9 cellular contexts compared by ENCODE assay signal in genomic region chr6:149862424-149862738, GRCh38. TPM values are rescaled to one million over a fixed set of nuclear protein-coding genes. Genes with fewer than 3 reads are reported as not detected.
A peak's percentile ranks its signal among the peaks of the same experiment; 100 is the strongest.
DNase-seq lines count a peak whose midpoint lies in the region; ATAC-seq and TF ChIP-seq lines count a peak whose summit lies in the region.
"Not testable (repeated sequence)": the region's sequence is repeated elsewhere in the genome, so short reads cannot be mapped to it uniquely, and the experiment has no call there.
"Had no signal": no experiment of that assay in that cellular context is flagged by ENCODE, and none has a peak within 500 bp of the region (broad histone marks: within the 10 kb centered on the region; RNA-seq: fewer than 3 reads in every experiment).

No MANE protein-coding gene starts in this region.

- H3K27ac Mint-ChIP-seq in CD8-positive, alpha-beta memory T cell; central memory CD8-positive, alpha-beta T cell (ENCODE audit: low read depth): not testable (repeated sequence)
- peak overlapping the region; percentile 75 for H3K27ac Mint-ChIP-seq in activated T-helper 17 cell treated with anti-CD3 and anti-CD28 coated beads, Interleukin-2, amount 50 U/mL, for 72 hours

- H3K36me3 Mint-ChIP-seq in CD8-positive, alpha-beta memory T cell; activated T-helper 17 cell treated with anti-CD3 and anti-CD28 coated beads, Interleukin-2, amount 50 U/mL, for 72 hours (ENCODE audit: low read depth); central memory CD8-positive, alpha-beta T cell (ENCODE audit: insufficient read depth): not testable (repeated sequence)

- POLR2A ChIA-PET in CD8-positive, alpha-beta memory T cell (lab: Charles Lee), result not testable (repeated sequence)
- POLR2A ChIA-PET in Panc1 (lab: Charles Lee), result interaction anchor here (1.0 kb wide), 1 partner anchor 34 kb away, joined by 3 read pairs; no protein-coding TSS in a partner anchor

- H3K27ac ChIP-seq in CD8-positive, alpha-beta memory T cell (ENCODE audit: low read depth, low read length), result not testable (repeated sequence)
- H3K27ac ChIP-seq in Panc1 (ENCODE audit: low read length), result peak overlapping the region; percentile 93
- peak overlapping the region; percentile 86 for H3K27ac ChIP-seq in muscle layer of colon (ENCODE audit: low read depth, low read length)
- H3K27ac ChIP-seq in sigmoid colon, result peak overlapping the region; percentile 90 to 97 (median 94)
- H3K27ac ChIP-seq in upper lobe of left lung, result peak overlapping the region; percentile 89 to 93 (median 90)

- not testable (repeated sequence) for TF ChIP-seq CTCF in Panc1 (IDR thresholded peaks at IDR 0.05); fibroblast of pulmonary artery (IDR thresholded peaks at IDR 0.05; ENCODE audit: low read length, missing control alignments); sigmoid colon (IDR thresholded peaks at IDR 0.05); upper lobe of left lung (IDR thresholded peaks at IDR 0.05)

- H3K4me1 ChIP-seq in CD8-positive, alpha-beta memory T cell (ENCODE audit: insufficient read depth, low read length), result peaks cover 12% of the 10 kb centered on the region
- H3K4me1 ChIP-seq in Panc1 (ENCODE audit: control insufficient read depth, insufficient read depth, low read length) (peaks cover 33% of the 10 kb centered on the region), muscle layer of colon (ENCODE audit: insufficient read depth, low read length) (peaks cover 14% of the 10 kb centered on the region), sigmoid colon (peaks cover 0 to 29% (median 19%) of the 10 kb centered on the region in 4 donors), upper lobe of left lung (peaks cover 13 to 36% (median 27%) of the 10 kb centered on the region in 4 donors)

- intact Hi-C loops in Panc1 (cut with micrococcal nuclease; ENCODE audit: unreplicated experiment), result loop anchor here (10.0 kb wide), 1 partner anchor 62 kb away; the partner anchor contains the start of gene RAET1G
- intact Hi-C loops in sigmoid colon (cut with DNase I), result loop anchor here (5.0 kb wide), 1 partner anchor 145 kb away; the partner anchor contains the start of gene LATS1

- not testable (repeated sequence) for H3K36me3 ChIP-seq in CD8-positive, alpha-beta memory T cell (ENCODE audit: insufficient read depth, low read length); Panc1 (ENCODE audit: control insufficient read depth, insufficient read depth, low read length); muscle layer of colon (ENCODE audit: insufficient read depth, low read length); sigmoid colon; upper lobe of left lung

- in situ Hi-C loops in Panc1 (cut with HindIII; ENCODE audit: low pct_unique_long_range_greater_than_20kb, low sequenced_read_pairs), result not testable (repeated sequence)

- peaks cover 9 to 45% of the 10 kb centered on the region in 2 donors for H3K27me3 Mint-ChIP-seq in CD8-positive, alpha-beta memory T cell
- H3K27me3 Mint-ChIP-seq in activated T-helper 17 cell treated with anti-CD3 and anti-CD28 coated beads, Interleukin-2, amount 50 U/mL, for 72 hours, result not testable (repeated sequence)
- peaks cover 13% of the 10 kb centered on the region for H3K27me3 Mint-ChIP-seq in central memory CD8-positive, alpha-beta T cell

- not testable (repeated sequence) for TF ChIP-seq POLR2A in sigmoid colon (IDR thresholded peaks at IDR 0.05); upper lobe of left lung (IDR thresholded peaks at IDR 0.05)

- CTCF ChIA-PET in CD8-positive, alpha-beta memory T cell (lab: Charles Lee), result interaction anchor here (1.2 kb wide), 1 partner anchor 27 kb away, joined by 3 read pairs; no protein-coding TSS in a partner anchor
- CTCF ChIA-PET in Panc1 (lab: Charles Lee), result not testable (repeated sequence)

- not testable (repeated sequence) for TF ChIP-seq EP300 in sigmoid colon (IDR thresholded peaks at IDR 0.05); upper lobe of left lung (IDR thresholded peaks at IDR 0.05)

- ATAC-seq in Panc1; activated T-helper 17 cell treated with anti-CD3 and anti-CD28 coated beads, Interleukin-2, amount 50 U/mL, for 72 hours (replicated peaks); central memory CD8-positive, alpha-beta T cell (replicated peaks; ENCODE audit: extremely low read depth, poor library complexity, severe bottlenecking); upper lobe of left lung (ENCODE audit: low FRiP score in 2 of 2): not testable (repeated sequence)

- not testable (repeated sequence) for BruUV-seq in Panc1 (replicated peaks; lab: Mats Ljungman, UMichigan)

- not testable (repeated sequence) for DNase-seq in CD8-positive, alpha-beta memory T cell; Panc1 (ENCODE audit: low read depth, low spot score); central memory CD8-positive, alpha-beta T cell (ENCODE audit: low spot score in 2 of 2); fibroblast of pulmonary artery (ENCODE audit: low read depth); sigmoid colon; upper lobe of left lung

- peak overlapping the region; percentile 69 for H3K9ac ChIP-seq in muscle layer of colon (ENCODE audit: low read length)

- H3K9me3 ChIP-seq in CD8-positive, alpha-beta memory T cell (ENCODE audit: low read length); Panc1 (ENCODE audit: control insufficient read depth, insufficient read depth, low read depth, low read length); muscle layer of colon (ENCODE audit: low read length); sigmoid colon; upper lobe of left lung: not testable (repeated sequence)

- 81 to 93% methylated on average over 9 to 12 of the region's 12 CpGs for WGBS in sigmoid colon, 2 donors
- WGBS in upper lobe of left lung, 2 donors, result 91 to 95% methylated on average over 12 of the region's 12 CpGs

- H3K4me1 Mint-ChIP-seq in CD8-positive, alpha-beta memory T cell, result peaks cover 8 to 14% (median 12%) of the 10 kb centered on the region in 3 donors
- H3K4me1 Mint-ChIP-seq in activated T-helper 17 cell treated with anti-CD3 and anti-CD28 coated beads, Interleukin-2, amount 50 U/mL, for 72 hours; central memory CD8-positive, alpha-beta T cell: not testable (repeated sequence)

- peak overlapping the region in 5 of 7 donors; percentile 44 to 84 (median 60) for H3K4me3 Mint-ChIP-seq in CD8-positive, alpha-beta memory T cell
- peak overlapping the region; percentile 75 for H3K4me3 Mint-ChIP-seq in activated T-helper 17 cell treated with anti-CD3 and anti-CD28 coated beads, Interleukin-2, amount 50 U/mL, for 72 hours
- peak overlapping the region; percentile 37 for H3K4me3 Mint-ChIP-seq in central memory CD8-positive, alpha-beta T cell

- not testable (repeated sequence) for H3K4me3 ChIP-seq in CD8-positive, alpha-beta memory T cell (ENCODE audit: low read length)
- H3K4me3 ChIP-seq in Panc1 (ENCODE audit: low read depth in 2 of 2, low read length in 2 of 2), result peak overlapping the region; percentile 74 to 75
- H3K4me3 ChIP-seq in fibroblast of pulmonary artery (replicated peaks; ENCODE audit: low read depth, low read length), result peak overlapping the region; percentile 66
- peak overlapping the region; percentile 56 to 79 for H3K4me3 ChIP-seq in muscle layer of colon (ENCODE audit: low read depth in 1 of 2, low read length in 2 of 2)
- H3K4me3 ChIP-seq in sigmoid colon, result peak overlapping the region in 3 of 4 donors; percentile 70 to 89 (median 73)
- peak overlapping the region in 3 of 4 donors; percentile 73 to 91 (median 85) for H3K4me3 ChIP-seq in upper lobe of left lung

- not testable (repeated sequence) for H3K9me3 Mint-ChIP-seq in CD8-positive, alpha-beta memory T cell; activated T-helper 17 cell treated with anti-CD3 and anti-CD28 coated beads, Interleukin-2, amount 50 U/mL, for 72 hours; central memory CD8-positive, alpha-beta T cell

- H3K27me3 ChIP-seq in CD8-positive, alpha-beta memory T cell (ENCODE audit: insufficient read depth, low read length, poor library complexity, severe bottlenecking); Panc1 (ENCODE audit: control insufficient read depth, insufficient read depth, low read length); muscle layer of colon (ENCODE audit: control insufficient read depth in 1 of 2, insufficient read depth in 2 of 2, low read length in 2 of 2); sigmoid colon; upper lobe of left lung: not testable (repeated sequence)

RNA-seq across cellular contexts. Expression of gene LRP11, which starts 1.8 kb away (rescaled TPM):
- 1 to 10 TPM; 5.5 to 5.9 TPM for total RNA-seq in CD8-positive, alpha-beta memory T cell
- polyA plus RNA-seq in CD8-positive, alpha-beta memory T cell, result 1.1 TPM
- total RNA-seq in Panc1 (2021; ENCODE audit: unreplicated experiment) (151 TPM), sigmoid colon (10 to 100 TPM; 17.2 to 71.7 (median 21.5) TPM), upper lobe of left lung (100 to 1,000 TPM in 1 of 6 donors, 10 to 100 TPM in 5; 30.2 to 104 (median 39.9) TPM)
- 102 TPM for polyA plus RNA-seq in Panc1 (2012; ENCODE audit: insufficient read length)
- total RNA-seq in activated T-helper 17 cell treated with anti-CD3 and anti-CD28 coated beads, Interleukin-2, amount 50 U/mL, for 72 hours, result 1 to 10 TPM; 6.5 to 9.6 TPM
- 10 to 100 TPM in 1 of 3 donors, 1 to 10 TPM in 2; 2.4 to 11.7 (median 3.5) TPM for polyA plus RNA-seq in sigmoid colon

RNA-seq across cellular contexts. Expression of gene RAET1E, which starts 35.5 kb away (rescaled TPM):
- not detected for total RNA-seq in CD8-positive, alpha-beta memory T cell
- not detected for polyA plus RNA-seq in CD8-positive, alpha-beta memory T cell
- 1.8 TPM for total RNA-seq in Panc1 (2021; ENCODE audit: unreplicated experiment)
- 0.33 TPM for polyA plus RNA-seq in Panc1 (2012; ENCODE audit: insufficient read length)
- 1 to 10 TPM in 1 of 2 donors, under 1 TPM in 1; 0.99 to 4.9 TPM for total RNA-seq in activated T-helper 17 cell treated with anti-CD3 and anti-CD28 coated beads, Interleukin-2, amount 50 U/mL, for 72 hours
- total RNA-seq in sigmoid colon, result under 1 TPM in 1 of 4 donors, not detected in 3; 0.33 TPM
- under 1 TPM in 1 of 3 donors, not detected in 2; 0.15 TPM for polyA plus RNA-seq in sigmoid colon
- 1 to 10 TPM in 3 of 6 donors, under 1 TPM in 2, not detected in 1; 0.30 to 2.3 (median 1.4) TPM for total RNA-seq in upper lobe of left lung
- total RNA-seq: temporal lobe had no signal
